8 cellular contexts compared by ENCODE assay signal in the genomic region with DNA sequence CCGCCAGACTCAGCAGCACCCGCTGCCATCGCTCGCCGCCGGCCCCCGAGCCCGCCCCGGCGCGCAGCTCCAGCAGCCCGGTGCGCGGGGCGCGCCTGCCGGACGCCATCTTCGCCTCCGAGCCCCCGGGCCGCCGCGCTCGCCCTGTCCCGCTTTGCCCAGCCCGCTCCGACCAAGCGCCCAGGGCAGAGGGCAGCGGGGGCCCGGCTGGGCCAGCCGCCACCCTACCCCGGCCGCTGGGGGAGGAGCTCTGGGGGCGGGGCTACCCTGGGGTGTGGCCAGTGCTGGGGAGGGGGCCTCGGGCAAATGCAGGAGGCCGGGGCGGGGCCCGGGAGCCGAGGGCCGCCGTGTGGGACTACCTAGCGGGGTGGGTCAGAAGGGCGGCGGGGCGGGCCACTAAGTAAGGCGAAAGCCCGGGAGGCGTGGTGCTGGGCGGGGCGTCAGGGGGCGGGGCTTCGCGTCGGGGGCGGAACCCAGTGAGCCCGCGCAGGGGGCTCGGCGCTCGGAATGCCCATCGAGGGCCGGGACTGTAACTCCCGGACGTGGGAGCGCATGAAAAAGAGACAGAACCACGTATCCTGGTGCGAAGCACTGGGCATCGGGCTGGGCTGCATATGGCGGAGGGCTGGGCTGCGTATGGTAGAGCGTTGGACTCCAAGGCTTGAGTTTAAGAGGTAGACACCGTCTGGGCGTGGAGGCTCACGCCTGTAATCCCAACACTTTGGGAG. TPM values are rescaled to one million over a fixed set of nuclear protein-coding genes. Genes with fewer than 3 reads are reported as not detected.
DNase-seq lines count a peak whose midpoint lies in the region; ATAC-seq and TF ChIP-seq lines count a peak whose summit lies in the region.

TSS of gene SNTA1 (minus strand) at position 252 of the 728 bp plus-strand sequence. CDS start at position 109, 143 bp downstream.

- H3K9me3 Mint-ChIP-seq in activated B cell treated with CpG ODN at 0.5 μM for 24 hours: no peaks in the 10 kb centered on the region
- H3K9me3 Mint-ChIP-seq in immature natural killer cell: no peaks in the 10 kb centered on the region

- ATAC-seq in HG03039 (IDR thresholded peaks at IDR 0.05; ENCODE audit: unreplicated experiment) (peak; percentile 79), activated B cell treated with CpG ODN at 0.5 μM for 24 hours (ENCODE audit: low read depth) (peak; percentile 89), GM18873 (IDR thresholded peaks at IDR 0.05; ENCODE audit: low FRiP score, unreplicated experiment) (no peak)

- peaks cover 3% of the 10 kb centered on the region for H3K36me3 Mint-ChIP-seq in activated B cell treated with CpG ODN at 0.5 μM for 24 hours (ENCODE audit: low read depth)
- no peaks in the 10 kb centered on the region for H3K36me3 Mint-ChIP-seq in immature natural killer cell

- H3K4me2 ChIP-seq in smooth muscle cell: peak within 1 kb of the TSS; percentile 97

- H3K36me3 ChIP-seq in smooth muscle cell (ENCODE audit: low read depth): no peaks in the 10 kb centered on the region

- H3K27me3 Mint-ChIP-seq in activated B cell treated with CpG ODN at 0.5 μM for 24 hours (no peaks in the 10 kb centered on the region), immature natural killer cell (ENCODE audit: low read depth in 3 of 3) (peaks cover 7 to 9% (median 8%) of the 10 kb centered on the region in 3 donors)

- H3K27me3 ChIP-seq in smooth muscle cell (ENCODE audit: low read depth): no peaks in the 10 kb centered on the region

- no peak within 1 kb of the TSS for H3K9ac ChIP-seq in smooth muscle cell (ENCODE audit: low read depth)

- H2AFZ ChIP-seq in smooth muscle cell (ENCODE audit: low read depth): peak within 1 kb of the TSS; percentile 92

- peak within 1 kb of the TSS; percentile 83 for H3K27ac Mint-ChIP-seq in activated B cell treated with CpG ODN at 0.5 μM for 24 hours
- peak within 1 kb of the TSS; percentile 74 to 93 (median 90) for H3K27ac Mint-ChIP-seq in immature natural killer cell

- H3F3A ChIP-seq in smooth muscle cell (ENCODE audit: low read depth): no peaks in the 10 kb centered on the region

- CTCF ChIA-PET in activated B cell treated with CpG ODN at 0.5 μM for 24 hours (lab: Charles Lee): interaction anchor here (1.3 kb wide), 1 partner anchor 34 kb away, joined by 3 read pairs; no protein-coding TSS in a partner anchor

- H3K4me3 ChIP-seq in GM12875 (ENCODE audit: low read depth, low read length) (peak within 1 kb of the TSS; percentile 64), cardiac fibroblast (replicated peaks in 1 of 2; ENCODE audit: low read depth in 2 of 2, low read length in 2 of 2) (peak within 1 kb of the TSS; percentile 66 to 73), smooth muscle cell (peak within 1 kb of the TSS; percentile 95)

- intact Hi-C loops in activated B cell treated with CpG ODN at 0.5 μM for 24 hours (cut with micrococcal nuclease): loop anchor here (1.0 to 10.0 kb wide), 8 partner anchors 34 to 669 kb away; partner anchors contain the start of genes ACTL10, CDK5RAP1, CHMP4B and EIF2S2

- WGBS in smooth muscle cell (ENCODE audit: low lambda C conversion rate): 2% methylated on average over 51 of the region's 75 CpGs

- peaks cover 7% of the 10 kb centered on the region for H3K79me2 ChIP-seq in smooth muscle cell (ENCODE audit: low read depth)

- DNase-seq in NCI-H2171 treated with DMSO at 0.1 percent for 48 hours (lab: John Stamatoyannopoulos, UW): peak; percentile 94
- peak; percentile 86 for DNase-seq in activated B cell treated with CpG ODN at 0.5 μM for 24 hours
- peak; percentile 70 to 90 for DNase-seq in cardiac fibroblast (ENCODE audit: low read depth in 2 of 2)
- peak; percentile 72 to 77 (median 76) for DNase-seq in immature natural killer cell
- DNase-seq in smooth muscle cell (lab: John Stamatoyannopoulos, UW; ENCODE audit: unreplicated experiment): peak; percentile 89

- H3K4me1 Mint-ChIP-seq in activated B cell treated with CpG ODN at 0.5 μM for 24 hours (peaks cover 29% of the 10 kb centered on the region), immature natural killer cell (peaks cover 14 to 17% of the 10 kb centered on the region in 2 donors)

- H3K4me1 ChIP-seq in smooth muscle cell (ENCODE audit: low read depth): no peaks in the 10 kb centered on the region

- H3K4me3 Mint-ChIP-seq in activated B cell treated with CpG ODN at 0.5 μM for 24 hours: peak within 1 kb of the TSS; percentile 89
- peak within 1 kb of the TSS; percentile 90 to 94 (median 93) for H3K4me3 Mint-ChIP-seq in immature natural killer cell

- no peaks in the 10 kb centered on the region for H3K9me3 ChIP-seq in smooth muscle cell (replicated peaks; ENCODE audit: low read depth)

- no peak for TF ChIP-seq CTCF in GM12875 (IDR thresholded peaks at IDR 0.05; ENCODE audit: borderline replicate concordance, insufficient read depth, low read depth, low read length)
- TF ChIP-seq CTCF in activated B cell treated with CpG ODN at 0.5 μM for 24 hours (IDR thresholded peaks at IDR 0.05): no peak
- no peak for TF ChIP-seq CTCF in cardiac fibroblast (IDR thresholded peaks at IDR 0.05; ENCODE audit: low read depth, low read length)
- no peak for TF ChIP-seq CTCF in smooth muscle cell (IDR thresholded peaks at IDR 0.05; ENCODE audit: borderline replicate concordance, insufficient read depth, poor library complexity, severe bottlenecking)

- POLR2A ChIA-PET in activated B cell treated with CpG ODN at 0.5 μM for 24 hours (lab: Charles Lee): interaction anchor here (0.6 to 3.0 kb wide), 11 partner anchors 11 to 668 kb away, joined by 3 to 37 read pairs (median 5); partner anchors contain the start of genes ACTL10, CBFA2T2, CDK5RAP1 and EIF2S2

- no peak within 1 kb of the TSS for H3K27ac ChIP-seq in smooth muscle cell (ENCODE audit: low read depth)

- H4K20me1 ChIP-seq in smooth muscle cell (ENCODE audit: low read depth): no peaks in the 10 kb centered on the region

RNA-seq across cellular contexts. Expression of gene SNTA1, which starts in this region (rescaled TPM):
- total RNA-seq in activated B cell treated with CpG ODN at 0.5 μM for 24 hours: 1.7 and 2.0 TPM in 2 replicates
- polyA plus RNA-seq in immature natural killer cell: 1 to 10 TPM in 2 of 3 donors, not detected in 1; 2.4 to 2.8 TPM
- 39.2 and 49.5 TPM in 2 replicates for total RNA-seq in smooth muscle cell
- 51.8 and 58.2 TPM in 2 replicates for polyA plus RNA-seq in smooth muscle cell

Comparison
In these comparisons a context has a peak if more than half of its experiments do, and no peak if none do; other contexts are left out.
1. RNA of gene SNTA1 (total RNA-seq): 39.2 to 49.5 TPM in smooth muscle cell; 1.7 to 2.0 TPM in activated B cell treated with CpG ODN at 0.5 μM for 24 hours; every median in the first group is over 10 times any median in the second.
2. RNA of gene SNTA1 (polyA plus RNA-seq): 51.8 to 58.2 TPM in smooth muscle cell; 2.4 to 2.8 TPM in immature natural killer cell; every median in the first group is over 10 times any median in the second.
3. Peak in every context shown above with its lines, with median percentiles within 50 percentile points of each other: H3K4me3 ChIP-seq and DNase-seq.